Comparison of ENCODE assay signal across 12 cellular contexts in genomic region chr16:2034695-2035430, GRCh38. TPM values are rescaled to one million over a fixed set of nuclear protein-coding genes. Genes with fewer than 3 reads are reported as not detected.
DNase-seq lines count a peak whose midpoint lies in the region; ATAC-seq and TF ChIP-seq lines count a peak whose summit lies in the region.
"Had no signal": no experiment of that assay in that cellular context is flagged by ENCODE, and none has a peak within 500 bp of the region (broad histone marks: within the 10 kb centered on the region; RNA-seq: fewer than 3 reads in every experiment).

No MANE protein-coding gene starts in this region.

- no peaks in the 10 kb centered on the region for H3K9me3 Mint-ChIP-seq in Caco-2 (ENCODE audit: unreplicated experiment)
- no peaks in the 10 kb centered on the region for H3K9me3 Mint-ChIP-seq in immature natural killer cell
- H3K9me3 Mint-ChIP-seq: CD8-positive, alpha-beta T cell; type B pancreatic cell had no signal

- H3K36me3 ChIP-seq in Caco-2 (ENCODE audit: control insufficient read depth, insufficient read depth, low read length): no peaks in the 10 kb centered on the region; the same call in 1 of the 2 replicates
- H3K36me3 ChIP-seq in body of pancreas (replicated peaks in 1 of 2; ENCODE audit: insufficient read depth in 1 of 2, low read depth in 2 of 2): no peaks in the 10 kb centered on the region
- H3K36me3 ChIP-seq in lung (ENCODE audit: control insufficient read depth in 2 of 2, insufficient read depth in 2 of 2, low read length in 2 of 2): peaks cover 0 to 30% of the 10 kb centered on the region in 2 donors
- H3K36me3 ChIP-seq in stomach: peaks cover 15 to 38% (median 25%) of the 10 kb centered on the region in 4 donors

- CTCF ChIA-PET in Caco-2 (lab: Charles Lee): interaction anchor here (0.5 to 0.7 kb wide), 2 partner anchors 21 to 24 kb away, joined by 3 read pairs; no protein-coding TSS in a partner anchor

- H3K4me3 Mint-ChIP-seq in Caco-2 (ENCODE audit: unreplicated experiment) (no peak overlapping the region), immature natural killer cell (no peak overlapping the region)
- H3K4me3 Mint-ChIP-seq: CD8-positive, alpha-beta T cell; type B pancreatic cell had no signal

- TF ChIP-seq POLR2A in body of pancreas (IDR thresholded peaks at IDR 0.05) (no peak), stomach (IDR thresholded peaks at IDR 0.05) (no peak)

- peaks cover 16% of the 10 kb centered on the region for H3K36me3 Mint-ChIP-seq in Caco-2 (ENCODE audit: insufficient read depth, unreplicated experiment)
- H3K36me3 Mint-ChIP-seq in immature natural killer cell: no peaks in the 10 kb centered on the region
- H3K36me3 Mint-ChIP-seq: CD8-positive, alpha-beta T cell; type B pancreatic cell had no signal

- intact Hi-C loops in Caco-2 (cut with micrococcal nuclease; ENCODE audit: unreplicated experiment): no loop called here
- intact Hi-C loops in body of pancreas (cut with DNase I): no loop called here
- intact Hi-C loops in stomach (cut with DNase I; ENCODE audit: low total_unique reads): no loop called here
- intact Hi-C loops in head of caudate nucleus (cut with DNase I): no loop called here

- POLR2A ChIA-PET in Caco-2 (lab: Charles Lee): no interaction called here

- H3K4me3 ChIP-seq in Caco-2 (ENCODE audit: low read depth, low read length) (no peak overlapping the region), body of pancreas (no peak overlapping the region), lung (peak overlapping the region; percentile 55), stomach (peak overlapping the region; percentile 28 to 41 (median 31))

- no peak for TF ChIP-seq CTCF in Caco-2 (IDR thresholded peaks at IDR 0.05; ENCODE audit: insufficient read depth in 1 of 2, low read depth in 1 of 2, low read length in 1 of 2, severe bottlenecking in 1 of 2, unreplicated experiment in 1 of 2)
- TF ChIP-seq CTCF in body of pancreas (IDR thresholded peaks at IDR 0.05): no peak
- TF ChIP-seq CTCF in lung (IDR thresholded peaks at IDR 0.05; ENCODE audit: control extremely low read depth, extremely low read depth): no peak
- TF ChIP-seq CTCF in stomach (IDR thresholded peaks at IDR 0.05): no peak

- H3K4me1 ChIP-seq in Caco-2 (peaks cover 29% of the 10 kb centered on the region), body of pancreas (peaks cover 36% of the 10 kb centered on the region), lung (ENCODE audit: control insufficient read depth in 2 of 2, insufficient read depth in 2 of 2, low read length in 2 of 2) (peaks cover 0 to 48% of the 10 kb centered on the region in 2 donors), stomach (peaks cover 62 to 91% (median 85%) of the 10 kb centered on the region in 4 donors)

- H3K27ac Mint-ChIP-seq in Caco-2 (ENCODE audit: unreplicated experiment) (peak overlapping the region; percentile 50), immature natural killer cell (no peak overlapping the region)
- H3K27ac Mint-ChIP-seq: CD8-positive, alpha-beta T cell had no signal

- peak overlapping the region; percentile 33 to 82 (median 66) for H3K27ac ChIP-seq in body of pancreas
- peak overlapping the region; percentile 71 to 91 for H3K27ac ChIP-seq in lung (ENCODE audit: low read depth in 1 of 2, low read length in 1 of 2)
- H3K27ac ChIP-seq in stomach: peak overlapping the region; percentile 87 to 95 (median 90)

- DNase-seq in Caco-2 (no peak), body of pancreas (peak in 1 of 4 donors; percentile 30), lung (ENCODE audit: low spot score) (no peak), stomach (no peak), head of caudate nucleus (no peak), NCI-H2227 treated with DMSO at 0.1 percent for 48 hours (lab: John Stamatoyannopoulos, UW) (no peak), NCI-H1092 treated with DMSO at 0.1 percent for 48 hours (lab: John Stamatoyannopoulos, UW) (no peak), immature natural killer cell (no peak)
- DNase-seq: stimulated activated CD4-positive, alpha-beta T cell treated with anti-CD3 and anti-CD28 coated beads, Interleukin-4, amount 100 ng/mL, for 1 hour had no signal

- no peaks in the 10 kb centered on the region for H3K27me3 Mint-ChIP-seq in Caco-2 (ENCODE audit: insufficient read depth, unreplicated experiment)
- peaks cover 0 to 7% (median 0%) of the 10 kb centered on the region in 3 donors for H3K27me3 Mint-ChIP-seq in immature natural killer cell (ENCODE audit: low read depth in 3 of 3)
- H3K27me3 Mint-ChIP-seq: type B pancreatic cell had no signal

- ATAC-seq in body of pancreas (no peak), lung (ENCODE audit: insufficient read depth, low FRiP score) (no peak)
- ATAC-seq: CD8-positive, alpha-beta T cell had no signal

- peaks cover 7% of the 10 kb centered on the region for H3K4me1 Mint-ChIP-seq in Caco-2 (ENCODE audit: low read depth, unreplicated experiment)
- H3K4me1 Mint-ChIP-seq in immature natural killer cell: no peaks in the 10 kb centered on the region

- no TSS peak for BruUV-seq in Caco-2 (replicated peaks; lab: Mats Ljungman, UMichigan)

- H3K9me3 ChIP-seq in Caco-2 (no peaks in the 10 kb centered on the region), body of pancreas (no peaks in the 10 kb centered on the region), lung (ENCODE audit: control insufficient read depth in 2 of 2, insufficient read depth in 1 of 2, low read length in 1 of 2) (no peaks in the 10 kb centered on the region), stomach (no peaks in the 10 kb centered on the region)

- TF ChIP-seq EP300 in stomach (IDR thresholded peaks at IDR 0.05): no peak

- no peaks in the 10 kb centered on the region for H3K27me3 ChIP-seq in Caco-2 (replicated peaks; ENCODE audit: control insufficient read depth, insufficient read depth, low read length)
- H3K27me3 ChIP-seq in body of pancreas: no peaks in the 10 kb centered on the region
- no peaks in the 10 kb centered on the region for H3K27me3 ChIP-seq in lung (ENCODE audit: control insufficient read depth, insufficient read depth)
- H3K27me3 ChIP-seq in stomach: no peaks in the 10 kb centered on the region

- 80 to 81% methylated on average over 3 to 17 of the region's 17 CpGs for WGBS in body of pancreas, 2 donors
- 57 to 67% methylated on average over 13 to 17 of the region's 17 CpGs for WGBS in lung, 2 donors
- 59 to 74% (median 63%) methylated on average over 8 to 17 of the region's 17 CpGs for WGBS in stomach, 5 donors

RNA-seq across cellular contexts. Expression of gene NHERF2, which starts 8.2 kb away (rescaled TPM):
- total RNA-seq in Caco-2 (2022) (21.8 and 26.6 TPM in 2 replicates), body of pancreas (10 to 100 TPM; 32.7 to 87.3 TPM), lung (100 to 1,000 TPM; 142 to 468 TPM), stomach (100 to 1,000 TPM in 2 of 5 donors, 10 to 100 TPM in 3; 17.4 to 201 (median 95.5) TPM)
- polyA plus RNA-seq in lung (100 to 1,000 TPM; 192 to 297 TPM), stomach (100 to 1,000 TPM in 2 of 3 donors, 10 to 100 TPM in 1; 65.4 to 236 (median 157) TPM), immature natural killer cell (1 to 10 TPM in 1 of 3 donors, under 1 TPM in 1, not detected in 1; 0.54 to 1.4 TPM)

RNA-seq across cellular contexts. Expression of gene NTHL1, which starts 12.8 kb away (rescaled TPM):
- total RNA-seq in Caco-2 (2022) (34.3 and 38.6 TPM in 2 replicates), body of pancreas (10 to 100 TPM; 15.2 to 19.7 TPM), lung (10 to 100 TPM; 19.3 to 37.8 TPM), stomach (100 to 1,000 TPM in 2 of 5 donors, 1 to 10 TPM in 3; 2.3 to 663 (median 9.5) TPM)
- polyA plus RNA-seq in lung (10 to 100 TPM; 20.4 to 43.5 TPM), stomach (10 to 100 TPM; 29.2 to 40.6 (median 36.6) TPM), immature natural killer cell (10 to 100 TPM; 26.4 to 31.6 (median 29.7) TPM)

RNA-seq across cellular contexts. Expression of gene TSC2, which starts 12.9 kb away (rescaled TPM):
- total RNA-seq in Caco-2 (2022) (109 and 112 TPM in 2 replicates), body of pancreas (100 to 1,000 TPM in 1 of 2 donors, 10 to 100 TPM in 1; 73.9 to 152 TPM), lung (100 to 1,000 TPM in 1 of 2 donors, 10 to 100 TPM in 1; 93.4 to 146 TPM), stomach (100 to 1,000 TPM in 3 of 5 donors, 10 to 100 TPM in 2; 68.5 to 369 (median 118) TPM)
- polyA plus RNA-seq in lung (10 to 100 TPM; 36.5 to 51.9 TPM), stomach (10 to 100 TPM; 40.8 to 46.0 (median 41.1) TPM), immature natural killer cell (10 to 100 TPM; 18.0 to 50.1 (median 29.1) TPM)

RNA-seq across cellular contexts. Expression of gene NPW, which starts 15.3 kb away (rescaled TPM):
- total RNA-seq in Caco-2 (2022) (6.1 and 8.8 TPM in 2 replicates), body of pancreas (not detected), lung (1 to 10 TPM in 1 of 2 donors, under 1 TPM in 1; 0.71 to 1.3 TPM), stomach (under 1 TPM in 1 of 5 donors, not detected in 4; 0.55 TPM)
- polyA plus RNA-seq in lung (under 1 TPM; 0.12 to 0.34 TPM), stomach (10 to 100 TPM in 1 of 3 donors, 1 to 10 TPM in 2; 1.6 to 12.4 (median 2.4) TPM), immature natural killer cell (not detected)
- total RNA-seq: CD8-positive, alpha-beta T cell; mononuclear cell had no signal

RNA-seq across cellular contexts. Expression of gene ZNF598, which starts 25.2 kb away (rescaled TPM):
- total RNA-seq in Caco-2 (2022): 43.7 and 50.4 TPM in 2 replicates
- 10 to 100 TPM; 41.0 to 55.4 TPM for total RNA-seq in body of pancreas
- total RNA-seq in lung: 10 to 100 TPM; 13.9 to 49.8 TPM
- polyA plus RNA-seq in lung: 10 to 100 TPM; 29.1 to 42.8 TPM
- 10 to 100 TPM; 16.3 to 86.2 (median 34.8) TPM for total RNA-seq in stomach
- polyA plus RNA-seq in stomach: 10 to 100 TPM; 21.1 to 31.0 (median 21.4) TPM
- 10 to 100 TPM in 1 of 3 donors, 1 to 10 TPM in 2; 1.8 to 10.4 (median 2.9) TPM for polyA plus RNA-seq in immature natural killer cell

Comparison
In these comparisons a context has a peak if more than half of its experiments do, and no peak if none do; other contexts are left out.
1. H3K4me3 ChIP-seq: peak in lung (single experiment) and stomach (4 of 4); none in Caco-2 (single experiment) and body of pancreas (0 of 2).
2. Peak in every context shown above with its lines, with median percentiles within 50 percentile points of each other: H3K27ac ChIP-seq.